In the genomic region with DNA sequence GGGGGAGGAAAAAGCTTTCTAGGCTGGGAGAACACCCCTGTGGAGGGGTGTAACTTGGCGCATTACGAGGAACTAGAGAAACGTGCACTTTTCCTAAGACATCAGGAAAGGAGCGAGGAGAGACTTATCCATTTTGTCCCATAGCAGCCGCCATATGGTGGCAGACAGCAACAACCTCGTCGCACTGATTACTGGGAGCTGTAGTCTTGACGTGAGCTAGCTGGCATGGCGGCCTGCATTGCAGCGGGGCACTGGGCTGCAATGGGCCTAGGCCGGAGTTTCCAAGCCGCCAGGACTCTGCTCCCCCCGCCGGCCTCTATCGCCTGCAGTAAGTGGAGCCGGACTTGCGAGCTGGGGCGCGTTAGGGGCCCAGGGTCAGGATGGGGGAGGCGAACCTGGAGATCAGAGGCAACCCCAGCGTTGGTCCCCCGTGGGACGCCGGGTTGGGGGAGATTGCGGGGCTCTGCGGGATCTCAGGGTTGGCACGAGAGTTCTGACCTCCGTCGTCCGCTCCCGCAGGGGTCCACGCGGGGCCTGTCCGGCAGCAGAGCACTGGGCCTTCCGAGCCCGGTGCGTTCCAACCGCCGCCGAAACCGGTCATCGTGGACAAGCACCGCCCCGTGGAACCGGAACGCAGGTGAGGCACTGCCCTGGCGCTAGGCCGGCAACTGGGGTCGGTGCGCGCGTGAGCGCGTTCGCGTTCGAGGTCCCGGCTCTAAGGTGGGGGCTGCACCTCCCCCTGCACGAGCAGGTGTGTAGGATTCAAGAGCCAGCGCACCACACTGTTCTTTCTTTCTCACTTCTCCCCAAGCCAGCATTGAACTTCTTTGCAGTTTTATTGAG, we compare ENCODE assay signal across 8 cellular contexts. TPM values are rescaled to one million over a fixed set of nuclear protein-coding genes. Genes with fewer than 3 reads are reported as not detected.
DNase-seq lines count a peak whose midpoint lies in the region; ATAC-seq and TF ChIP-seq lines count a peak whose summit lies in the region.

A gene (plus strand): TSS at position 201 of the 843 bp plus-strand sequence. CDS start 25 bp downstream, at position 226.

- no peaks in the 10 kb centered on the region for H3F3A ChIP-seq in SU-DHL-6 (ENCODE audit: insufficient read depth)

- H3K79me2 ChIP-seq in SU-DHL-6 (ENCODE audit: insufficient read depth, low read length): peaks cover 33% of the 10 kb centered on the region

- peaks cover 3% of the 10 kb centered on the region for H3K9me3 Mint-ChIP-seq in activated naive CD8-positive, alpha-beta T cell treated with anti-CD3 and anti-CD28 coated beads for 36 hours

- TF ChIP-seq CTCF in GM12864 (IDR thresholded peaks at IDR 0.05; ENCODE audit: low read depth, low read length, missing control alignments): no peak
- no peak for TF ChIP-seq CTCF in SU-DHL-6 (IDR thresholded peaks at IDR 0.05; ENCODE audit: insufficient read depth, low read length, poor library complexity, severe bottlenecking)
- peak in 1 of 3 donors; percentile 3 for TF ChIP-seq CTCF in ovary (IDR thresholded peaks at IDR 0.05)

- H3K9me2 ChIP-seq in SU-DHL-6 (replicated peaks; ENCODE audit: insufficient read depth, low read length): no peaks in the 10 kb centered on the region

- H3K9me3 ChIP-seq in SU-DHL-6 (ENCODE audit: insufficient read depth, low read length): no peaks in the 10 kb centered on the region
- no peaks in the 10 kb centered on the region for H3K9me3 ChIP-seq in ovary
- H3K9me3 ChIP-seq in thymus (ENCODE audit: control insufficient read depth): no peaks in the 10 kb centered on the region

- TF ChIP-seq EP300 in ovary (IDR thresholded peaks at IDR 0.05): no peak

- H3K4me2 ChIP-seq in SU-DHL-6 (ENCODE audit: low read depth, low read length, poor library complexity, severe bottlenecking): peak within 1 kb of the TSS; percentile 81

- H3K9ac ChIP-seq in SU-DHL-6 (ENCODE audit: low read length): peak within 1 kb of the TSS; percentile 79

- H4K20me1 ChIP-seq in SU-DHL-6 (ENCODE audit: low read depth, low read length): no peaks in the 10 kb centered on the region

- H3K27me3 ChIP-seq in SU-DHL-6 (ENCODE audit: low read length) (no peaks in the 10 kb centered on the region), ovary (no peaks in the 10 kb centered on the region), thymus (ENCODE audit: control insufficient read depth, insufficient read depth) (no peaks in the 10 kb centered on the region)

- peak within 1 kb of the TSS; percentile 99 for H2AFZ ChIP-seq in SU-DHL-6 (ENCODE audit: low read depth, low read length, severe bottlenecking)

- H3K4me1 Mint-ChIP-seq in activated naive CD8-positive, alpha-beta T cell treated with anti-CD3 and anti-CD28 coated beads for 36 hours: peaks cover 12% of the 10 kb centered on the region

- H3K4me3 Mint-ChIP-seq in activated naive CD8-positive, alpha-beta T cell treated with anti-CD3 and anti-CD28 coated beads for 36 hours: peak within 1 kb of the TSS; percentile 91

- TF ChIP-seq POLR2A in ovary (IDR thresholded peaks at IDR 0.05): peak; percentile 29

- peak; percentile 81 for DNase-seq in GM12864 (ENCODE audit: low read depth)
- DNase-seq in NCI-H1105 (lab: John Stamatoyannopoulos, UW): peak; percentile 64
- DNase-seq in activated naive CD8-positive, alpha-beta T cell treated with anti-CD3 and anti-CD28 coated beads for 36 hours: peak; percentile 77
- peak; percentile 89 for DNase-seq in Right ventricle myocardium inferior (ENCODE audit: missing footprints)
- DNase-seq in ovary: peak; percentile 81 to 86 (median 83)

- peak within 1 kb of the TSS; percentile 86 for H3K4me3 ChIP-seq in GM12864 (ENCODE audit: low read depth, low read length)
- peak within 1 kb of the TSS; percentile 90 for H3K4me3 ChIP-seq in SU-DHL-6 (ENCODE audit: insufficient read depth, low read length, poor library complexity, severe bottlenecking)
- H3K4me3 ChIP-seq in ovary: peak within 1 kb of the TSS; percentile 93
- H3K4me3 ChIP-seq in thymus (ENCODE audit: low read length): peak within 1 kb of the TSS; percentile 66

- H3K27me3 Mint-ChIP-seq in activated naive CD8-positive, alpha-beta T cell treated with anti-CD3 and anti-CD28 coated beads for 36 hours: no peaks in the 10 kb centered on the region

- 0 to 1% (median 1%) methylated on average over 44 to 60 of the region's 60 CpGs for WGBS in ovary, 3 donors
- under 1% methylated on average over 60 of the region's 60 CpGs for WGBS in thymus

- intact Hi-C loops in Right ventricle myocardium inferior (cut with DNase I) (loop anchor here (5.0 kb wide), 1 partner anchor 60 kb away; no protein-coding TSS in a partner anchor), ovary (cut with DNase I) (no loop called here)

- peaks cover 30% of the 10 kb centered on the region for H3K36me3 Mint-ChIP-seq in activated naive CD8-positive, alpha-beta T cell treated with anti-CD3 and anti-CD28 coated beads for 36 hours

- H3K27ac Mint-ChIP-seq in activated naive CD8-positive, alpha-beta T cell treated with anti-CD3 and anti-CD28 coated beads for 36 hours: peak within 1 kb of the TSS; percentile 94

- H3K36me3 ChIP-seq in SU-DHL-6 (ENCODE audit: low read length): peaks cover 9% of the 10 kb centered on the region
- no peaks in the 10 kb centered on the region for H3K36me3 ChIP-seq in ovary
- peaks cover 13% of the 10 kb centered on the region for H3K36me3 ChIP-seq in thymus (ENCODE audit: control insufficient read depth, insufficient read depth)

- H3K27ac ChIP-seq in SU-DHL-6 (ENCODE audit: low read depth, low read length): peak within 1 kb of the TSS; percentile 54
- peak within 1 kb of the TSS; percentile 3 to 62 for H3K27ac ChIP-seq in ovary
- peak within 1 kb of the TSS; percentile 67 for H3K27ac ChIP-seq in thymus (ENCODE audit: low read depth)

- ATAC-seq in HG02642 (IDR thresholded peaks at IDR 0.05; ENCODE audit: poor library complexity, unreplicated experiment) (peak; percentile 96), Right ventricle myocardium inferior (peak; percentile 98)

- no peaks in the 10 kb centered on the region for H3K4me1 ChIP-seq in ovary (ENCODE audit: insufficient read depth)
- no peaks in the 10 kb centered on the region for H3K4me1 ChIP-seq in thymus (ENCODE audit: control insufficient read depth, insufficient read depth, low read length)

RNA-seq across cellular contexts. Expression of the gene that starts here (rescaled TPM):
- 10 to 100 TPM; 77.6 to 81.2 TPM for total RNA-seq in activated naive CD8-positive, alpha-beta T cell treated with anti-CD3 and anti-CD28 coated beads for 36 hours
- total RNA-seq in Right ventricle myocardium inferior (53.9 TPM), ovary (10 to 100 TPM; 20.5 to 46.8 (median 34.1) TPM)
- polyA plus RNA-seq in ovary (10 to 100 TPM; 11.9 to 30.5 TPM), thymus (15.0 TPM)

Comparison
In these comparisons a context has a peak if more than half of its experiments do, and no peak if none do; other contexts are left out.
1. Peak in every context shown above with its lines: DNase-seq, ATAC-seq, H3K4me3 ChIP-seq and H3K27ac ChIP-seq.